In the genomic region with DNA sequence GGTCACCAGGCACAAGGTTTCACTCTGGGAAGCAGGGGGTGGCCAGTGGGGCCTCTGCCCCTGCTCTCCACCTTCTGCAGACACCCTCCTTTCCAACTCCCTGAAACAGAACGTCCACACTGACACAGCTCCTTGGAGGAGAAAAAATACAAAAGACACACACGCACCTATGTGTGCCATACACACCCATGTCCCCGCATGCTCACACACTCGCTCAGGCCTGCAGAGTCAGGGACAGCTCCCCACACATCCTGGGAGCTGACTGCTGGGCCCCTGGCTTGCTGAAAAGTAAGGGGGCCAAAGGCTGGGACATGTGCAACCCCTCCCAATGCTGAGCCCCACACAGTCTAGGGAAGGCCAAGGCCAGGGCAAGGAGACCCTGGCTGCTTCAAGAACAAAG, we compare ENCODE assay signal across 11 cellular contexts.
"Had no signal": no experiment of that assay in that cellular context is flagged by ENCODE, and none has a peak within 500 bp of the region (broad histone marks: within the 10 kb centered on the region; RNA-seq: fewer than 3 reads in every experiment).

No MANE protein-coding gene starts in this region.

- H2AFZ ChIP-seq: hepatocyte had no signal

- H3K79me2 ChIP-seq: hepatocyte had no signal

- DNase-seq: activated CD4-positive, alpha-beta T cell treated with anti-CD3 and anti-CD28 coated beads for 1 hour; activated CD4-positive, alpha-beta T cell treated with anti-CD3 and anti-CD28 coated beads, Interleukin-2, amount 50 U/mL, for 4 hours; amygdala; mesenchymal stem cell; occipital lobe; T-helper 9 cell had no signal

- H3K4me2 ChIP-seq: hepatocyte had no signal

- H3K27me3 ChIP-seq: hepatocyte, right lobe of liver, vagina had no signal

- ATAC-seq: psoas muscle had no signal

- H3K9me3 ChIP-seq: psoas muscle, right lobe of liver, vagina had no signal

- H3K4me3 ChIP-seq: hepatocyte, psoas muscle, right lobe of liver, vagina had no signal

- H3K27ac ChIP-seq: epithelial cell of prostate, hepatocyte, right lobe of liver, vagina had no signal
